8 cellular contexts compared by ENCODE assay signal in the genomic region with DNA sequence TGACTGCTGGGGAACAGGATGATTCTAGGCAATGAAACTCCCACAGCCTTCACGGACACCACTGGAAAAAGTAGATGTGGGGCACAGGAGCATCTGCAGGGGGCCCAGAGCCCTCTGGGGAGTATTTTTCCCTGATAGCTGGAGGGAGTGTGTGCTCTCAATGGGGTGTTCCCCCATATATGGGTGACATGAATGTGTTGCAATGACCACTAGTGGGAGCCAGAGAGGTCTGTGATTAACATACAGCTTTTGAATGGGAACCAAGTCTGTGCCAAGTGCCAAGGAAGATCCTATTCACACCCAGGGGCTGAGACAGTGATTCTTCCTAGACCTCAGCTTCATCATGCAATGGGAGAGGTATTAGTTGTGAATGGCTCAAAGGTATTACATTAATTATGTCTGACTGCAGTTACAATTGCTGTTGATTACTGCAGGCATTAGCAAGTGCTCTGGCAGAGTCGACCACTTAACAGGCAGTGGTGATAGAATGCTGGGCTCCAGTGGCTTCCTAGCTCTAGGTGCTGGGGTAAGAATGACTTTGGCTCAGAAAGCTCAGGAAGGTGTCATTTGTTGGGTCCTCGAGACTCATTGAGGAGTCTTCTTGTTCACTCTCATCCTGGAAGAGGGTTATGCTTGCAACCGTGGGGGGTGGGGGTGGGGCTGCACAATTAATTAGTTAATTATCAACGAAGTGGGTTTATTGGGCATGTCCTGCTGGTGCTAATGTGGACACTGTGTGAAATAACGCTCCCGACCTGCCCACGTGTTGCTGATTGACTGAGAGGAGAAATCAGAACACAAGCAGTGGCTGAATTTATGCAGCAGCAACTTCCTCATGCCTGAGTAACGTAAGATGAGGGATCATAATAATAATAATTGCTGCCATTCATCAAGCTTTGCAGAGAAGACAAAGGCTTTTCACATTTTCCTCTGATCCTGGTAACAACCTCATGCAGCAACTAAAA.
DNase-seq lines count a peak whose midpoint lies in the region; ATAC-seq, FAIRE-seq and TF ChIP-seq lines count a peak whose summit lies in the region.

No MANE protein-coding gene starts in this region.

- H3K9me3 ChIP-seq in A673 (ENCODE audit: low read depth, low read length, poor library complexity, severe bottlenecking) = no peaks in the 10 kb centered on the region
- no peaks in the 10 kb centered on the region for H3K9me3 ChIP-seq in pancreas

- peaks cover 20% of the 10 kb centered on the region for H3K27me3 Mint-ChIP-seq in activated naive CD4-positive, alpha-beta T cell treated with anti-CD3 and anti-CD28 coated beads for 36 hours (ENCODE audit: low read depth)

- H3K4me1 ChIP-seq in A673 (ENCODE audit: insufficient read depth, low read length, poor library complexity, severe bottlenecking) (peaks cover 21% of the 10 kb centered on the region), pancreas (peaks cover 6 to 17% (median 16%) of the 10 kb centered on the region in 3 donors)

- H3K27ac ChIP-seq in A673 (ENCODE audit: low read depth, low read length, poor library complexity, severe bottlenecking) (no peak overlapping the region), pancreas (peak overlapping the region in 3 of 4 donors; percentile 6 to 63 (median 14))

- no peak for FAIRE-seq in pancreas (lab: Jason Lieb, UNC)

- H3K9me3 Mint-ChIP-seq in activated naive CD4-positive, alpha-beta T cell treated with anti-CD3 and anti-CD28 coated beads for 36 hours = no peaks in the 10 kb centered on the region

- CTCF ChIA-PET in A673 (lab: Charles Lee) = interaction anchor here (0.6 to 1.3 kb wide), 10 partner anchors 8 to 763 kb away, joined by 3 to 6 read pairs (median 3); no protein-coding TSS in a partner anchor
- CTCF ChIA-PET in activated naive CD4-positive, alpha-beta T cell treated with anti-CD3 and anti-CD28 coated beads for 36 hours (lab: Charles Lee) = interaction anchor here (0.6 to 3.1 kb wide), 21 partner anchors 8 to 1402 kb away, joined by 3 to 14 read pairs (median 4); no protein-coding TSS in a partner anchor

- no TSS peak for BruUV-seq in A673 (replicated peaks; lab: Mats Ljungman, UMichigan)

- H3K27me3 ChIP-seq in A673 (replicated peaks; ENCODE audit: insufficient read depth, low read depth, low read length, poor library complexity) (no peaks in the 10 kb centered on the region), pancreas (no peaks in the 10 kb centered on the region)

- TF ChIP-seq CTCF in A673 (conservative IDR thresholded peaks at IDR 0.05; ENCODE audit: low read depth, low read length) (peak; percentile 89), GM10266 (IDR thresholded peaks at IDR 0.05; ENCODE audit: control insufficient read depth, insufficient read depth, low read depth, missing control alignments) (peak; percentile 80), pancreas (IDR thresholded peaks at IDR 0.05) (peak; percentile 28 to 64 (median 46))

- DNase-seq in A673 (ENCODE audit: low spot score) (peak; percentile 89), GM10266 (ENCODE audit: extremely low spot score) (peak; percentile 60), NCI-H748 treated with DMSO at 0.1 percent for 48 hours (lab: John Stamatoyannopoulos, UW) (peak; percentile 0), globus pallidus (ENCODE audit: low spot score) (peak; percentile 57), pancreas (peak in 4 of 6 donors; percentile 39 to 68 (median 54)), cortex of kidney (lab: John Stamatoyannopoulos, UW) (no peak)
- peak; percentile 76 for DNase-seq in activated naive CD4-positive, alpha-beta T cell treated with anti-CD3 and anti-CD28 coated beads for 36 hours

- H3K4me3 ChIP-seq in A673 (ENCODE audit: low read depth, low read length, poor library complexity, severe bottlenecking) (no peak overlapping the region), pancreas (no peak overlapping the region)

- no peaks in the 10 kb centered on the region for H3K36me3 Mint-ChIP-seq in activated naive CD4-positive, alpha-beta T cell treated with anti-CD3 and anti-CD28 coated beads for 36 hours (ENCODE audit: low read depth)

- H3K27ac Mint-ChIP-seq in activated naive CD4-positive, alpha-beta T cell treated with anti-CD3 and anti-CD28 coated beads for 36 hours = no peak overlapping the region

- H3K36me3 ChIP-seq in A673 (ENCODE audit: insufficient read depth, low read length, poor library complexity, severe bottlenecking) = no peaks in the 10 kb centered on the region
- no peaks in the 10 kb centered on the region for H3K36me3 ChIP-seq in pancreas

- WGBS in pancreas, 2 donors = 24 to 25% methylated on average over 9 of the region's 9 CpGs

- H3K4me3 Mint-ChIP-seq in activated naive CD4-positive, alpha-beta T cell treated with anti-CD3 and anti-CD28 coated beads for 36 hours = no peak overlapping the region

- POLR2A ChIA-PET in A673 (lab: Charles Lee; ENCODE audit: low non-redundant PET) = no interaction called here

- intact Hi-C loops in A673 (cut with micrococcal nuclease; ENCODE audit: unreplicated experiment) = loop anchor here (2.0 to 10.0 kb wide), 3 partner anchors 435 to 765 kb away; no protein-coding TSS in a partner anchor
- intact Hi-C loops in activated naive CD4-positive, alpha-beta T cell treated with anti-CD3 and anti-CD28 coated beads for 36 hours (cut with micrococcal nuclease) = loop anchor here (1.0 kb wide), 1 partner anchor 21 kb away; no protein-coding TSS in a partner anchor
- intact Hi-C loops in pancreas (cut with DNase I) = loop anchor here in 1 of 3 donors (10.0 kb wide), 1 partner anchor 535 kb away; no protein-coding TSS in a partner anchor

- ATAC-seq in HG03139 (IDR thresholded peaks at IDR 0.05; ENCODE audit: unreplicated experiment) (peak; percentile 78), pancreas (peak; percentile 72 to 89 (median 85))

- peaks cover 3% of the 10 kb centered on the region for H3K4me1 Mint-ChIP-seq in activated naive CD4-positive, alpha-beta T cell treated with anti-CD3 and anti-CD28 coated beads for 36 hours (ENCODE audit: low read depth)
